Comparison of ENCODE assay signal across 10 cellular contexts in genomic region chr4:121200795-121201472, GRCh38. TPM values are rescaled to one million over a fixed set of nuclear protein-coding genes. Genes with fewer than 3 reads are reported as not detected.
A peak's percentile ranks its signal among the peaks of the same experiment; 100 is the strongest.
DNase-seq lines count a peak whose midpoint lies in the region; ATAC-seq and TF ChIP-seq lines count a peak whose summit lies in the region.
"Had no signal": no experiment of that assay in that cellular context is flagged by ENCODE, and none has a peak within 500 bp of the region (broad histone marks: within the 10 kb centered on the region; RNA-seq: fewer than 3 reads in every experiment).

No MANE protein-coding gene starts in this region.

- H3K27ac ChIP-seq in coronary artery, result no peak overlapping the region
- H3K27ac ChIP-seq: neutrophil had no signal

- H3K4me1 Mint-ChIP-seq in activated naive CD8-positive, alpha-beta T cell treated with anti-CD3 and anti-CD28 coated beads for 36 hours, result peaks cover 24% of the 10 kb centered on the region

- no peaks in the 10 kb centered on the region for H3K27me3 Mint-ChIP-seq in activated naive CD8-positive, alpha-beta T cell treated with anti-CD3 and anti-CD28 coated beads for 36 hours

- ATAC-seq in GM18498 (IDR thresholded peaks at IDR 0.05; ENCODE audit: unreplicated experiment) (peak; percentile 73), GM19438 (IDR thresholded peaks at IDR 0.05; ENCODE audit: low read depth, unreplicated experiment) (peak; percentile 73), HG03060 (IDR thresholded peaks at IDR 0.05; ENCODE audit: low read depth, unreplicated experiment) (peak; percentile 66)

- no peak for TF ChIP-seq CTCF in coronary artery (IDR thresholded peaks at IDR 0.05)

- intact Hi-C loops in head of caudate nucleus (cut with DNase I), result no loop called here

- peaks cover 6% of the 10 kb centered on the region for H3K36me3 Mint-ChIP-seq in activated naive CD8-positive, alpha-beta T cell treated with anti-CD3 and anti-CD28 coated beads for 36 hours

- no peak overlapping the region for H3K4me3 ChIP-seq in coronary artery

- DNase-seq in activated naive CD8-positive, alpha-beta T cell treated with anti-CD3 and anti-CD28 coated beads for 36 hours, result no peak
- no peak for DNase-seq in stimulated activated CD8-positive, alpha-beta memory T cell treated with anti-CD3 and anti-CD28 coated beads, Interleukin-4, amount 100 ng/mL, for 48 hours
- DNase-seq in coronary artery (ENCODE audit: low spot score) (no peak), head of caudate nucleus (no peak), DMS53 treated with DMSO at 0.1 percent for 48 hours (lab: John Stamatoyannopoulos, UW; ENCODE audit: unreplicated experiment) (no peak)
- DNase-seq: SHP77 had no signal

- peak overlapping the region; percentile 82 for H3K27ac Mint-ChIP-seq in activated naive CD8-positive, alpha-beta T cell treated with anti-CD3 and anti-CD28 coated beads for 36 hours

- peak overlapping the region; percentile 7 for H3K4me3 Mint-ChIP-seq in activated naive CD8-positive, alpha-beta T cell treated with anti-CD3 and anti-CD28 coated beads for 36 hours

- H3K9me3 Mint-ChIP-seq in activated naive CD8-positive, alpha-beta T cell treated with anti-CD3 and anti-CD28 coated beads for 36 hours, result peaks cover 1% of the 10 kb centered on the region

RNA-seq across cellular contexts. Expression of gene TNIP3, which starts 36.8 kb away (rescaled TPM):
- total RNA-seq in activated naive CD8-positive, alpha-beta T cell treated with anti-CD3 and anti-CD28 coated beads for 36 hours, result 1 to 10 TPM; 3.3 TPM
